ENCODE assay signal across 8 cellular contexts in genomic region chr14:60151715-60152114, GRCh38. TPM values are rescaled to one million over a fixed set of nuclear protein-coding genes. Genes with fewer than 3 reads are reported as not detected.
DNase-seq lines count a peak whose midpoint lies in the region; ATAC-seq and TF ChIP-seq lines count a peak whose summit lies in the region.

No MANE protein-coding gene starts in this region.

- no peak overlapping the region for H3K27ac Mint-ChIP-seq in nephron progenitor cell

- ATAC-seq in GM18858 (IDR thresholded peaks at IDR 0.05; ENCODE audit: unreplicated experiment) (peak; percentile 87), HG03139 (IDR thresholded peaks at IDR 0.05; ENCODE audit: unreplicated experiment) (peak; percentile 95), Panc1 (0 out of 2 replicates have a peak, but pooled peaks have one; percentile 48)

- H3K27ac ChIP-seq in Panc1 (ENCODE audit: low read length): no peak overlapping the region
- H3K27ac ChIP-seq in transverse colon: peak overlapping the region; percentile 13 to 46 (median 38)

- TF ChIP-seq CTCF in Panc1 (IDR thresholded peaks at IDR 0.05) (no peak), fibroblast of mammary gland (conservative IDR thresholded peaks at IDR 0.05; ENCODE audit: control insufficient read depth, insufficient read depth, low read depth, low read length) (no peak), transverse colon (IDR thresholded peaks at IDR 0.05) (no peak), nephron progenitor cell (IDR thresholded peaks at IDR 0.05) (no peak)

- H3K27me3 Mint-ChIP-seq in nephron progenitor cell (ENCODE audit: low read depth, poor library complexity): peaks cover 3% of the 10 kb centered on the region

- H3K9me3 Mint-ChIP-seq in nephron progenitor cell: no peaks in the 10 kb centered on the region

- H3K4me3 ChIP-seq in Panc1 (ENCODE audit: low read depth in 2 of 2, low read length in 2 of 2) (no peak overlapping the region), fibroblast of mammary gland (ENCODE audit: control insufficient read depth, low read depth, low read length) (no peak overlapping the region), transverse colon (no peak overlapping the region)

- no TSS peak for BruUV-seq in Panc1 (replicated peaks; lab: Mats Ljungman, UMichigan)

- TF ChIP-seq EP300 in transverse colon (IDR thresholded peaks at IDR 0.05; ENCODE audit: low read depth): no peak

- DNase-seq in Panc1 (ENCODE audit: low read depth, low spot score) (peak; percentile 75), fibroblast of mammary gland (ENCODE audit: low read depth) (peak; percentile 93), posterior cingulate gyrus (peak; percentile 43 to 93 (median 66)), transverse colon (peak; percentile 60), nephron progenitor cell (no peak)
- DNase-seq in activated T-cell treated with anti-CD3 and anti-CD28 coated beads, Interleukin-2, amount 50 U/mL, for 48 hours: peak; percentile 48 to 67

- H3K27me3 ChIP-seq in Panc1 (ENCODE audit: control insufficient read depth, insufficient read depth, low read length): no peaks in the 10 kb centered on the region
- H3K27me3 ChIP-seq in transverse colon: no peaks in the 10 kb centered on the region

- H3K4me1 Mint-ChIP-seq in nephron progenitor cell: peaks cover 5% of the 10 kb centered on the region

- H3K9me3 ChIP-seq in Panc1 (ENCODE audit: control insufficient read depth, insufficient read depth, low read depth, low read length) (no peaks in the 10 kb centered on the region), transverse colon (no peaks in the 10 kb centered on the region)

- H3K36me3 ChIP-seq in Panc1 (ENCODE audit: control insufficient read depth, insufficient read depth, low read length) (no peaks in the 10 kb centered on the region; the same call in 1 of the 2 replicates), transverse colon (peaks cover 0 to 3% (median 2%) of the 10 kb centered on the region in 4 donors)

- H3K4me1 ChIP-seq in Panc1 (ENCODE audit: control insufficient read depth, insufficient read depth, low read length) (no peaks in the 10 kb centered on the region), transverse colon (peaks cover 0 to 14% (median 2%) of the 10 kb centered on the region in 4 donors)

- H3K36me3 Mint-ChIP-seq in nephron progenitor cell (ENCODE audit: low read depth): peaks cover 77% of the 10 kb centered on the region

- H3K4me3 Mint-ChIP-seq in nephron progenitor cell: no peak overlapping the region

- CTCF ChIA-PET in Panc1 (lab: Charles Lee): interaction anchor here (0.6 kb wide), 1 partner anchor 83 kb away, joined by 3 read pairs; no protein-coding TSS in a partner anchor

- intact Hi-C loops in Panc1 (cut with micrococcal nuclease; ENCODE audit: unreplicated experiment) (no loop called here), posterior cingulate gyrus (cut with DNase I) (no loop called here), transverse colon (cut with DNase I; ENCODE audit: low total_unique reads) (no loop called here)

- no peak for TF ChIP-seq POLR2A in transverse colon (IDR thresholded peaks at IDR 0.05)

- POLR2A ChIA-PET in Panc1 (lab: Charles Lee): no interaction called here

- in situ Hi-C loops in Panc1 (cut with HindIII; ENCODE audit: low pct_unique_long_range_greater_than_20kb, low sequenced_read_pairs) (no loop called here), transverse colon (cut with MboI; ENCODE audit: low pct_ligation_motif_present in 1 of 4, low pct_unique_long_range_greater_than_20kb in 1 of 4, low sequenced_read_pairs in 3 of 4) (no loop called here)

- WGBS in transverse colon (ENCODE audit: low coverage in 1 of 2), 2 donors: 33% methylated on average over 3 of the region's 3 CpGs; no CpG with 5 or more reads in 1 of the 2 donors

RNA-seq across cellular contexts. Expression of gene DHRS7, which starts 13.5 kb away (rescaled TPM):
- total RNA-seq in Panc1 (2021; ENCODE audit: unreplicated experiment) (34.5 TPM), transverse colon (100 to 1,000 TPM in 2 of 4 donors, 10 to 100 TPM in 2; 22.4 to 154 (median 82.8) TPM)
- 56.6 TPM for polyA plus RNA-seq in Panc1 (2012; ENCODE audit: insufficient read length)

RNA-seq across cellular contexts. Expression of gene PCNX4, which starts 60.0 kb away (rescaled TPM):
- total RNA-seq in Panc1 (2021; ENCODE audit: unreplicated experiment): 60.0 TPM
- 30.3 TPM for polyA plus RNA-seq in Panc1 (2012; ENCODE audit: insufficient read length)
- 100 to 1,000 TPM in 1 of 4 donors, 10 to 100 TPM in 3; 32.9 to 118 (median 54.8) TPM for total RNA-seq in transverse colon
